Comparison of ENCODE assay signal across 20 cellular contexts in genomic region chr6:40285535-40285934, GRCh38.
DNase-seq lines count a peak whose midpoint lies in the region; ATAC-seq, FAIRE-seq and TF ChIP-seq lines count a peak whose summit lies in the region.
"Had no signal": no experiment of that assay in that cellular context is flagged by ENCODE, and none has a peak within 500 bp of the region (broad histone marks: within the 10 kb centered on the region; RNA-seq: fewer than 3 reads in every experiment).

No MANE protein-coding gene starts in this region.

- H3K9ac ChIP-seq in HUES48 (ENCODE audit: low read depth, low read length): no peak overlapping the region
- peak overlapping the region; percentile 45; the same call in 1 of the 2 replicates for H3K9ac ChIP-seq in iPS-20b (ENCODE audit: low read depth, low read length)
- H3K9ac ChIP-seq in neuronal stem cell (ENCODE audit: low read depth, low read length, poor library complexity): no peak overlapping the region
- no peak overlapping the region for H3K9ac ChIP-seq in mammary epithelial cell (ENCODE audit: insufficient read depth, low read length)
- H3K9ac ChIP-seq: BLaER1 treated with 17β-estradiol and CSF1 and Interleukin-3, amounts not matched to agents 10 nM and 100 nM; GM23248 had no signal

- CTCF ChIA-PET in WTC11 (lab: Charles Lee) (interaction anchor here (0.9 to 1.9 kb wide), 7 partner anchors 9 to 923 kb away, joined by 3 to 10 read pairs (median 5); no protein-coding TSS in a partner anchor), mammary epithelial cell (lab: Charles Lee; ENCODE audit: low non-redundant PET) (interaction anchor here (0.7 kb wide), 1 partner anchor 1314 kb away, joined by 8 read pairs; no protein-coding TSS in a partner anchor)

- intact Hi-C loops in mammary epithelial cell (cut with micrococcal nuclease): no loop called here

- H3K27ac ChIP-seq in HUES48 (ENCODE audit: low read depth, low read length) (no peak overlapping the region), esophagus (ENCODE audit: low read depth in 2 of 2, low read length in 1 of 2) (peak overlapping the region; percentile 15 to 16), iPS-20b (ENCODE audit: low read length) (peak overlapping the region; percentile 62), neuronal stem cell (replicated peaks; ENCODE audit: low read length) (no peak overlapping the region), mammary epithelial cell (ENCODE audit: insufficient read depth, low read depth, low read length) (no peak overlapping the region)
- H3K27ac ChIP-seq: BLaER1 treated with 17β-estradiol and CSF1 and Interleukin-3, amounts not matched to agents 10 nM and 100 nM; GM23248 had no signal

- no peaks in the 10 kb centered on the region for H3K9me3 ChIP-seq in HUES48 (ENCODE audit: control insufficient read depth, insufficient read depth, low read length)
- no peaks in the 10 kb centered on the region for H3K9me3 ChIP-seq in esophagus (ENCODE audit: control insufficient read depth in 2 of 2, insufficient read depth in 1 of 2, low read depth in 1 of 2, low read length in 1 of 2)
- no peaks in the 10 kb centered on the region for H3K9me3 ChIP-seq in iPS-20b (ENCODE audit: insufficient read depth, low read depth, low read length)
- H3K9me3 ChIP-seq in neuronal stem cell (replicated peaks in 1 of 2; ENCODE audit: control insufficient read depth in 2 of 2, insufficient read depth in 1 of 2, low read depth in 1 of 2, low read length in 2 of 2): peaks cover 0 to 1% of the 10 kb centered on the region in 2 donors
- H3K9me3 ChIP-seq in mammary epithelial cell (replicated peaks; ENCODE audit: insufficient read depth, low read length): no peaks in the 10 kb centered on the region
- H3K9me3 ChIP-seq: BLaER1 treated with 17β-estradiol and CSF1 and Interleukin-3, amounts not matched to agents 10 nM and 100 nM had no signal

- POLR2A ChIA-PET in WTC11 (lab: Charles Lee): interaction anchor here (1.2 kb wide), 1 partner anchor 10 kb away, joined by 3 read pairs; no protein-coding TSS in a partner anchor

- H3K9me3 Mint-ChIP-seq in WTC11: peaks cover 5% of the 10 kb centered on the region; the same call in 1 of the 2 replicates
- H3K9me3 Mint-ChIP-seq: CD8-positive, alpha-beta T cell; IgD-negative memory B cell had no signal

- peaks cover 2% of the 10 kb centered on the region; the same call in 1 of the 2 replicates for H3K36me3 Mint-ChIP-seq in WTC11
- H3K36me3 Mint-ChIP-seq: CD8-positive, alpha-beta T cell had no signal

- BruUV-seq in mammary epithelial cell (replicated peaks; lab: Mats Ljungman, UMichigan): no TSS peak

- H3K4me3 Mint-ChIP-seq in WTC11: peak overlapping the region; percentile 59
- H3K4me3 Mint-ChIP-seq: B cell; CD8-positive, alpha-beta T cell had no signal

- dilution Hi-C loops in mammary epithelial cell (cut with HindIII; ENCODE audit: low sequenced_read_pairs): no loop called here

- H3K36me3 ChIP-seq in HUES48 (ENCODE audit: control insufficient read depth, insufficient read depth, low read length): no peaks in the 10 kb centered on the region
- peaks cover 0 to 4% of the 10 kb centered on the region in 2 donors for H3K36me3 ChIP-seq in esophagus (ENCODE audit: control insufficient read depth in 2 of 2, insufficient read depth in 2 of 2, low read length in 1 of 2)
- H3K36me3 ChIP-seq in iPS-20b (ENCODE audit: insufficient read depth, low read depth, low read length): no peaks in the 10 kb centered on the region
- H3K36me3 ChIP-seq in neuronal stem cell (replicated peaks in 1 of 2; ENCODE audit: control insufficient read depth in 2 of 2, insufficient read depth in 2 of 2, low read length in 2 of 2): no peaks in the 10 kb centered on the region
- H3K36me3 ChIP-seq in mammary epithelial cell (ENCODE audit: insufficient read depth, low read length): no peaks in the 10 kb centered on the region
- H3K36me3 ChIP-seq: BLaER1 treated with 17β-estradiol and CSF1 and Interleukin-3, amounts not matched to agents 10 nM and 100 nM had no signal

- no peak for FAIRE-seq in frontal cortex (lab: Jason Lieb, UNC)
- FAIRE-seq: G401.6, GM12891, GM19239, HepG2 had no signal

- H3K4me2 ChIP-seq in neuronal stem cell (ENCODE audit: insufficient read depth, low read length, poor library complexity, severe bottlenecking): no peak overlapping the region
- H3K4me2 ChIP-seq in mammary epithelial cell (ENCODE audit: insufficient read depth, low read depth, low read length): no peak overlapping the region
- H3K4me2 ChIP-seq: BLaER1 treated with 17β-estradiol and CSF1 and Interleukin-3, amounts not matched to agents 10 nM and 100 nM had no signal

- H2BK5ac ChIP-seq in neuronal stem cell (ENCODE audit: low read length): no peak overlapping the region

- no peak overlapping the region for H3K4ac ChIP-seq in neuronal stem cell (ENCODE audit: low read length)

- no peak for DNase-seq in WTC11 (ENCODE audit: low spot score)
- DNase-seq in neuronal stem cell (ENCODE audit: low spot score): no peak
- DNase-seq in mammary epithelial cell: no peak
- no peak for DNase-seq in frontal cortex (ENCODE audit: low spot score in 2 of 2)
- DNase-seq: CD8-positive, alpha-beta T cell; DMS 273 treated with DMSO at 0.1 percent for 48 hours; DMS53; DND-41; GM23248; KBM-7 had no signal

- H3K14ac ChIP-seq in neuronal stem cell (ENCODE audit: low read length): no peak overlapping the region

- H4K91ac ChIP-seq in neuronal stem cell (ENCODE audit: low read depth, low read length, poor library complexity): no peak overlapping the region

- no peaks in the 10 kb centered on the region for H3K79me2 ChIP-seq in mammary epithelial cell (ENCODE audit: insufficient read depth, low read length)

- H2BK120ac ChIP-seq in neuronal stem cell (ENCODE audit: low read depth, low read length): no peak overlapping the region

- no peak for TF ChIP-seq CTCF in WTC11 (IDR thresholded peaks at IDR 0.05)
- no peak for TF ChIP-seq CTCF in mammary epithelial cell (conservative IDR thresholded peaks at IDR 0.05 in 1 of 2, IDR thresholded peaks at IDR 0.05 in 1 of 2; ENCODE audit: extremely low read depth in 1 of 2, insufficient read depth in 1 of 2, low read depth in 1 of 2, low read length in 2 of 2)

- no peaks in the 10 kb centered on the region; the same call in none of the 2 replicates for H3K27me3 Mint-ChIP-seq in WTC11 (ENCODE audit: low read depth)

- H3K4me1 Mint-ChIP-seq in WTC11: peaks cover 74% of the 10 kb centered on the region
- H3K4me1 Mint-ChIP-seq: B cell had no signal

- H3K4me1 ChIP-seq in HUES48 (ENCODE audit: control insufficient read depth, insufficient read depth, low read length) (peaks cover 38% of the 10 kb centered on the region), esophagus (ENCODE audit: control insufficient read depth in 2 of 2, insufficient read depth in 2 of 2, low read length in 1 of 2) (peaks cover 0 to 6% of the 10 kb centered on the region in 2 donors), iPS-20b (ENCODE audit: insufficient read depth, low read length) (peaks cover 41% of the 10 kb centered on the region), neuronal stem cell (ENCODE audit: control insufficient read depth in 2 of 2, insufficient read depth in 1 of 2, low read depth in 1 of 2, low read length in 2 of 2) (peaks cover 0 to 9% of the 10 kb centered on the region in 2 donors), mammary epithelial cell (ENCODE audit: insufficient read depth, low read length) (peaks cover 1% of the 10 kb centered on the region)
- H3K4me1 ChIP-seq: BLaER1 treated with 17β-estradiol and CSF1 and Interleukin-3, amounts not matched to agents 10 nM and 100 nM had no signal

- H3K18ac ChIP-seq in neuronal stem cell (ENCODE audit: low read length): no peak overlapping the region

- no peak overlapping the region for H2AFZ ChIP-seq in neuronal stem cell (ENCODE audit: low read length)
- no peak overlapping the region for H2AFZ ChIP-seq in mammary epithelial cell (ENCODE audit: low read depth, low read length)
- H2AFZ ChIP-seq: GM23248 had no signal

- in situ Hi-C loops in mammary epithelial cell (cut with MboI; ENCODE audit: low sequenced_read_pairs in 2 of 2): no loop called here

- no peaks in the 10 kb centered on the region for H3K79me1 ChIP-seq in neuronal stem cell (ENCODE audit: low read depth, low read length)

- H3K27ac Mint-ChIP-seq in WTC11: peak overlapping the region; percentile 94
- H3K27ac Mint-ChIP-seq: B cell; CD8-positive, alpha-beta T cell; IgD-negative memory B cell had no signal

- H3K27me3 ChIP-seq in HUES48 (ENCODE audit: control insufficient read depth, insufficient read depth, low read length) (no peaks in the 10 kb centered on the region), esophagus (ENCODE audit: control insufficient read depth in 1 of 2, insufficient read depth in 2 of 2, low read length in 2 of 2) (no peaks in the 10 kb centered on the region), iPS-20b (ENCODE audit: insufficient read depth, low read length) (no peaks in the 10 kb centered on the region), neuronal stem cell (ENCODE audit: control insufficient read depth in 3 of 3, insufficient read depth in 3 of 3, low read depth in 1 of 3, low read length in 3 of 3) (peaks cover 0 to 10% (median 0%) of the 10 kb centered on the region in 3 experiments), mammary epithelial cell (ENCODE audit: insufficient read depth, low read length) (no peaks in the 10 kb centered on the region)
- H3K27me3 ChIP-seq: BLaER1 treated with 17β-estradiol and CSF1 and Interleukin-3, amounts not matched to agents 10 nM and 100 nM had no signal

- 0 out of 2 replicates have a peak overlapping the region, but pooled peaks have one; percentile 1 for H3K4me3 ChIP-seq in HUES48 (ENCODE audit: low read depth, low read length)
- H3K4me3 ChIP-seq in esophagus (ENCODE audit: low read depth in 1 of 2, low read length in 2 of 2): no peak overlapping the region
- H3K4me3 ChIP-seq in iPS-20b (ENCODE audit: low read length): peak overlapping the region; percentile 55
- no peak overlapping the region for H3K4me3 ChIP-seq in neuronal stem cell (ENCODE audit: low read length in 2 of 2)
- H3K4me3 ChIP-seq in mammary epithelial cell (replicated peaks in 1 of 3; ENCODE audit: insufficient read depth in 1 of 3, low read depth in 2 of 3, low read length in 3 of 3): no peak overlapping the region
- H3K4me3 ChIP-seq: BLaER1 treated with 17β-estradiol and CSF1 and Interleukin-3, amounts not matched to agents 10 nM and 100 nM; GM23248 had no signal

- peak; percentile 31 for ATAC-seq in WTC11
- ATAC-seq: CD8-positive, alpha-beta T cell; HepG2 had no signal

- WGBS in esophagus, 2 donors: 46% methylated on average over 3 of the region's 3 CpGs
- no CpG with 5 or more reads among the region's 3 CpGs for WGBS in neuronal stem cell (ENCODE audit: extremely low coverage in 2 of 2, insufficient read length in 2 of 2, insufficient replicate concordance in 1 of 2), 2 donors
- WGBS in mammary epithelial cell (ENCODE audit: low coverage, missing lambda C conversion rate): 84% methylated on average over 3 of the region's 3 CpGs

- no peak overlapping the region for H2AK5ac ChIP-seq in neuronal stem cell (ENCODE audit: low read depth, low read length)

- H2BK12ac ChIP-seq in neuronal stem cell (ENCODE audit: low read length): no peak overlapping the region

- no peak overlapping the region for H2BK15ac ChIP-seq in neuronal stem cell (ENCODE audit: low read length)

- no peaks in the 10 kb centered on the region for H4K20me1 ChIP-seq in mammary epithelial cell (ENCODE audit: insufficient read depth, low read length)
- H4K20me1 ChIP-seq: BLaER1 treated with 17β-estradiol and CSF1 and Interleukin-3, amounts not matched to agents 10 nM and 100 nM had no signal

- H3K23ac ChIP-seq in neuronal stem cell (ENCODE audit: low read depth, low read length, poor library complexity): no peak overlapping the region

- H4K8ac ChIP-seq in neuronal stem cell (ENCODE audit: low read depth, low read length): no peak overlapping the region

Comparison
In these comparisons a context has a peak if more than half of its experiments do, and no peak if none do; other contexts are left out.
1. H3K27ac ChIP-seq: peak in esophagus (2 of 2) and iPS-20b (single experiment); none in HUES48 (single experiment), neuronal stem cell (single experiment) and mammary epithelial cell (single experiment).
2. H3K4me3 ChIP-seq: peak in HUES48 (single experiment) and iPS-20b (single experiment); none in esophagus (0 of 2), neuronal stem cell (0 of 2) and mammary epithelial cell (0 of 3).